Comparison of ENCODE assay signal across 16 cellular contexts in the genomic region with DNA sequence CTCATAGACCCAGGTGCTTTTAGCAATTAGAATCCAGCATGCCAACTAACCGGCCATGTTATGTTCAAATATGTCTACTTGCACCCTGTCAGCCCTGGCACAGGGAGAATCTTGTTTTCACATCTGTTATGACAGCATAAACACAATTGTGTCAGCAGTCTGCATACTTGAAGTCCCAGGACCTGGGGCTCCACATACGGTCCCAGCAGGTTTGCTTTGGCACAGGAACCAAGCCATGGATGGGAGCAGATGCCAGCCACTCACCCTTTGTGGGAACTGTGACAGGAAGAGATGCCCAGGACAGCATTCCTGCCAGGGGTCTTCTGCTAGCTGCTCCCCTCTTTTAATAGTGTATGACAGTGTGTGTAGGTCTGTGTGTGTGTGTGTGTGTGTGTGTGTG.
DNase-seq lines count a peak whose midpoint lies in the region; ATAC-seq and TF ChIP-seq lines count a peak whose summit lies in the region.
"Had no signal": no experiment of that assay in that cellular context is flagged by ENCODE, and none has a peak within 500 bp of the region (broad histone marks: within the 10 kb centered on the region; RNA-seq: fewer than 3 reads in every experiment).

No MANE protein-coding gene starts in this region.

- H3K36me3 ChIP-seq in esophagus muscularis mucosa = no peaks in the 10 kb centered on the region
- no peaks in the 10 kb centered on the region for H3K36me3 ChIP-seq in H7 (replicated peaks; ENCODE audit: control insufficient read depth, insufficient read depth, low read length)
- H3K36me3 ChIP-seq: BLaER1 had no signal

- no peak for TF ChIP-seq CTCF in esophagus muscularis mucosa (IDR thresholded peaks at IDR 0.05)

- ATAC-seq in GM18517 (IDR thresholded peaks at IDR 0.05; ENCODE audit: unreplicated experiment) = no peak
- ATAC-seq: GM23338, HCT116, HepG2 had no signal

- TF ChIP-seq POLR2A in esophagus muscularis mucosa (IDR thresholded peaks at IDR 0.05; ENCODE audit: low read depth) = no peak

- no peak overlapping the region for H3K27ac ChIP-seq in esophagus muscularis mucosa (replicated peaks in 1 of 4)
- H3K27ac ChIP-seq: 22Rv1, BLaER1 had no signal

- no peak for TF ChIP-seq EP300 in esophagus muscularis mucosa (IDR thresholded peaks at IDR 0.05)

- H3K27me3 ChIP-seq in esophagus muscularis mucosa (no peaks in the 10 kb centered on the region), H7 (ENCODE audit: control insufficient read depth, insufficient read depth, low read length) (no peaks in the 10 kb centered on the region)
- H3K27me3 ChIP-seq: BLaER1 had no signal

- DNase-seq in DMS 273 (lab: John Stamatoyannopoulos, UW; ENCODE audit: unreplicated experiment) = peak; percentile 58
- no peak for DNase-seq in DMS 273 treated with DMSO at 0.1 percent for 48 hours (lab: John Stamatoyannopoulos, UW)
- DNase-seq in NCI-H446 treated with DMSO at 0.1 percent for 48 hours (lab: John Stamatoyannopoulos, UW) = peak; percentile 71
- DNase-seq in esophagus muscularis mucosa (ENCODE audit: extremely low spot score) = peak; percentile 53
- DNase-seq in H7 = no peak
- no peak for DNase-seq in H4 (ENCODE audit: low spot score)
- DNase-seq: AML-193; Caco-2; CD8-positive, alpha-beta memory T cell; DMS79 had no signal

- WGBS in esophagus muscularis mucosa = 70% methylated on average over 2 of the region's 2 CpGs

- intact Hi-C loops in esophagus muscularis mucosa (cut with DNase I) = no loop called here

- no peaks in the 10 kb centered on the region for H3K4me1 ChIP-seq in esophagus muscularis mucosa
- H3K4me1 ChIP-seq: BLaER1, Caco-2 had no signal

- no peak overlapping the region for H3K4me3 ChIP-seq in esophagus muscularis mucosa
- H3K4me3 ChIP-seq in H7 (ENCODE audit: insufficient read depth, low read depth, low read length) = no peak overlapping the region
- H3K4me3 ChIP-seq: BLaER1, GM23338 had no signal

- H3K9me3 ChIP-seq in esophagus muscularis mucosa = peaks cover 0 to 8% (median 3%) of the 10 kb centered on the region in 4 donors
- H3K9me3 ChIP-seq: Caco-2 had no signal

Comparison
In these comparisons a context has a peak if more than half of its experiments do, and no peak if none do; other contexts are left out.
1. DNase-seq: peak in DMS 273 (single experiment), NCI-H446 treated with DMSO at 0.1 percent for 48 hours (single experiment) and esophagus muscularis mucosa (single experiment); none in DMS 273 treated with DMSO at 0.1 percent for 48 hours (single experiment), H7 (single experiment) and H4 (single experiment).